8 cellular contexts compared by ENCODE assay signal in the genomic region with DNA sequence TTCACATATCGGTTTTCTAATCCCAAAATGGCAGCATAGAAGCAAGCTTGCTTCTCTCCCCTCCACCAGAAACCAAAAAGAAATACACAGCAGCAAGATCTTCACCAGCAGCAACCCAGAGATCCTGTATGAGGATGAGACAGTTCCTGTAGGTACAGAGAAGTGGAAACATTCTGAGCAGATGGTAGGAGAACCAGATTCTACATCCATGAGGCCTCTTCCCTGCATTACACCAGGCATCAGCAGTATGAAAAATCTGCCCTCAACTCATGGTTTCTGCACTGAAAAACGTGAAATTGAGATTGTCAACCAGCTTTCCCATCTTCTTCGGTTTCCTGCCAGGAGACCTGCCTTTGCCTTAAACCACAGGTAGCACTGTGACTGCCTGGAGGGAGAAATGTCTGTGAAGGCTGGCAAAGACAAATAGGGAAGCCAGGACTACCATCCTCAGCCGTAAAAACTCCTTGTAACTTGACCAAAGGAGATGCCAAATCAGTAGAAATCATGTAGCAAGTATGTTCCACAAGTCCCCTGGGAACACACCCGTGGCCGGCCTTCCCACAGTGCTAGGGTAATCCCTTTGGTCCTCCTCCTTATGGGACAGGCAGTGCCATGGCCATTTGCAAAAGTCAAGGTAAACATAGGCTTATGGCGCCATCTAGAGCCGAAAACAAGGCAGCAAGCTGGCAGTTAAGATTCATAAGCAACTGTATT. TPM values are rescaled to one million over a fixed set of nuclear protein-coding genes. Genes with fewer than 3 reads are reported as not detected.
A peak's percentile ranks its signal among the peaks of the same experiment; 100 is the strongest.
DNase-seq lines count a peak whose midpoint lies in the region; ATAC-seq and TF ChIP-seq lines count a peak whose summit lies in the region.

No MANE protein-coding gene starts in this region.

- H3K27me3 ChIP-seq in transverse colon: no peaks in the 10 kb centered on the region

- no peaks in the 10 kb centered on the region for H3K36me3 ChIP-seq in transverse colon

- H3K4me3 ChIP-seq in fibroblast of mammary gland (ENCODE audit: control insufficient read depth, low read depth, low read length): no peak overlapping the region
- no peak overlapping the region for H3K4me3 ChIP-seq in transverse colon

- no peak for TF ChIP-seq POLR2A in transverse colon (IDR thresholded peaks at IDR 0.05)

- DNase-seq in AML-193 (lab: John Stamatoyannopoulos, UW) (peak; percentile 60 to 75), NCI-H69 (lab: John Stamatoyannopoulos, UW) (peak; percentile 57), fibroblast of mammary gland (ENCODE audit: low read depth) (peak; percentile 95), transverse colon (peak; percentile 82)
- peak; percentile 24 for DNase-seq in activated CD8-positive, alpha-beta memory T cell treated with anti-CD3 and anti-CD28 coated beads, Interleukin-2, amount 50 U/mL, for 4 hours

- H3K4me1 Mint-ChIP-seq in nephron: no peaks in the 10 kb centered on the region

- TF ChIP-seq CTCF in fibroblast of mammary gland (conservative IDR thresholded peaks at IDR 0.05; ENCODE audit: control insufficient read depth, insufficient read depth, low read depth, low read length) (peak; percentile 88), nephron (IDR thresholded peaks at IDR 0.05; ENCODE audit: unreplicated experiment in 3 of 3) (peak; percentile 77 to 84 (median 82)), transverse colon (IDR thresholded peaks at IDR 0.05) (peak; percentile 70 to 78 (median 76))

- 32 to 51% methylated on average over 2 to 8 of the region's 8 CpGs for WGBS in transverse colon (ENCODE audit: low coverage in 1 of 2), 2 donors

- in situ Hi-C loops in transverse colon (cut with MboI; ENCODE audit: low pct_ligation_motif_present in 1 of 4, low pct_unique_long_range_greater_than_20kb in 1 of 4, low sequenced_read_pairs in 3 of 4): loop anchor here in 3 of 4 donors (10.0 to 25.0 kb wide), 4 partner anchors 89 to 822 kb away; a partner anchor contains a TSS

- H3K27me3 Mint-ChIP-seq in nephron (ENCODE audit: low read depth): no peaks in the 10 kb centered on the region

- H3K27ac Mint-ChIP-seq in nephron: no peak overlapping the region

- no peak overlapping the region for H3K27ac ChIP-seq in transverse colon

- H3K4me1 ChIP-seq in transverse colon: no peaks in the 10 kb centered on the region

- no peak for TF ChIP-seq EP300 in transverse colon (IDR thresholded peaks at IDR 0.05; ENCODE audit: low read depth)

- ATAC-seq in GM18519 (IDR thresholded peaks at IDR 0.05; ENCODE audit: low FRiP score, unreplicated experiment) (peak; percentile 84), HG03342 (IDR thresholded peaks at IDR 0.05; ENCODE audit: unreplicated experiment) (peak; percentile 78)

- intact Hi-C loops in transverse colon (cut with DNase I; ENCODE audit: low total_unique reads): loop anchor here (5.0 kb wide), 1 partner anchor 472 kb away; no protein-coding TSS in a partner anchor

- H3K9me3 ChIP-seq in transverse colon: peaks cover 2 to 5% of the 10 kb centered on the region in 2 donors

- H3K36me3 Mint-ChIP-seq in nephron (ENCODE audit: low read depth): no peaks in the 10 kb centered on the region

- no peak overlapping the region for H3K4me3 Mint-ChIP-seq in nephron

- peaks cover 15% of the 10 kb centered on the region for H3K9me3 Mint-ChIP-seq in nephron

RNA-seq across cellular contexts. Expression of a gene that starts 24.0 kb away (rescaled TPM):
- 10 to 100 TPM in 3 of 4 donors, 1 to 10 TPM in 1; 7.6 to 18.1 (median 12.7) TPM for total RNA-seq in transverse colon

RNA-seq across cellular contexts. Expression of a gene that starts 34.9 kb away (rescaled TPM):
- total RNA-seq in transverse colon: 10 to 100 TPM in 3 of 4 donors, under 1 TPM in 1; 0.80 to 32.9 (median 17.8) TPM

Comparison
In these comparisons a context has a peak if more than half of its experiments do, and no peak if none do; other contexts are left out.
1. DNase-seq: peak in every context shown above with its lines; median percentile 95 in fibroblast of mammary gland; 82 in transverse colon; 68 in AML-193; 57 in NCI-H69; 24 in activated CD8-positive, alpha-beta memory T cell treated with anti-CD3 and anti-CD28 coated beads, Interleukin-2, amount 50 U/mL, for 4 hours.